In the genomic region with DNA sequence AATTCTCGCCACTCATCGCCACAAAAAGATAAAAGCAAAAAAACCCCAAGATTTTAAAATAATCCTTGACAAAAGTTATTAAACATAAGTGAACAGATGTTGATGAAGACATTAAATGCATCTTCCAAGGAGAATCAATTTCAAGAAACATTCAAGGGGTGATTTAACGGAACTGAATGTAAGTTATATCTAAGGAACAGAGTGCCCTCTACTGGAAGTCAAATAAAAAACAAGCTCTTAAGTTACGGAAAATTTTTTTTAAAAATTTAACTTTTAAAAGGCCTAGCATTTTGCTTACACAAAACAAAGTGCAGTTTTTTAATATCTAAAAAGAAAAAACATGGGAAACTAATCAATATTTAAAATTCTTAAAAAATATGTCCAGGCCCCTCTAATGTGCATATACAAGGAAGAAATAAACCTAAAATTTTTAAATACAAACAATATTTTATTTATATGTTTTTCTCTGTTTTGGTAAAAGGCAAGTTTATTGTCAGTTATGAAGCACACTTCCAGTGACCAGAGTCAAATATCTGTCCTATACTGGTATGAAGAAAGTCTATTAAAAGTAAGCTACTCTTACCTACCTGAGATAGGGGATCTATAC, we compare ENCODE assay signal across 8 cellular contexts. TPM values are rescaled to one million over a fixed set of nuclear protein-coding genes. Genes with fewer than 3 reads are reported as not detected.
DNase-seq lines count a peak whose midpoint lies in the region; ATAC-seq and TF ChIP-seq lines count a peak whose summit lies in the region.

No MANE protein-coding gene starts in this region.

- H3K27me3 ChIP-seq in RWPE2 (ENCODE audit: insufficient read depth, poor library complexity, severe bottlenecking): no peaks in the 10 kb centered on the region
- H3K27me3 ChIP-seq in gastroesophageal sphincter: no peaks in the 10 kb centered on the region
- H3K27me3 ChIP-seq in upper lobe of left lung: no peaks in the 10 kb centered on the region

- H3K36me3 ChIP-seq in RWPE2 (ENCODE audit: low read depth) (peaks cover 97% of the 10 kb centered on the region), gastroesophageal sphincter (peaks cover 0 to 59% of the 10 kb centered on the region in 2 donors), upper lobe of left lung (peaks cover 0 to 48% (median 6%) of the 10 kb centered on the region in 4 donors)

- no peak overlapping the region for H3K4me3 ChIP-seq in AG09309 (ENCODE audit: control insufficient read depth, low read depth, low read length)
- H3K4me3 ChIP-seq in RWPE2 (ENCODE audit: severe bottlenecking): no peak overlapping the region
- H3K4me3 ChIP-seq in gastroesophageal sphincter: no peak overlapping the region
- H3K4me3 ChIP-seq in upper lobe of left lung: no peak overlapping the region

- TF ChIP-seq POLR2A in gastroesophageal sphincter (IDR thresholded peaks at IDR 0.05) (no peak), upper lobe of left lung (IDR thresholded peaks at IDR 0.05) (no peak)

- H3K27ac ChIP-seq in RWPE2 (ENCODE audit: poor library complexity, severe bottlenecking) (no peak overlapping the region), gastroesophageal sphincter (no peak overlapping the region), upper lobe of left lung (no peak overlapping the region)

- no peaks in the 10 kb centered on the region for H3K9me3 ChIP-seq in RWPE2 (ENCODE audit: severe bottlenecking)
- H3K9me3 ChIP-seq in gastroesophageal sphincter: no peaks in the 10 kb centered on the region
- no peaks in the 10 kb centered on the region for H3K9me3 ChIP-seq in upper lobe of left lung

- WGBS in gastroesophageal sphincter (ENCODE audit: low coverage in 1 of 2), 2 donors: 48 to 53% methylated on average over 4 of the region's 4 CpGs
- WGBS in upper lobe of left lung, 2 donors: 54 to 60% methylated on average over 4 of the region's 4 CpGs

- ATAC-seq in RWPE2 (ENCODE audit: low read depth) (no peak), gastroesophageal sphincter (no peak), upper lobe of left lung (ENCODE audit: low FRiP score in 2 of 2) (no peak), HG03521 (IDR thresholded peaks at IDR 0.05; ENCODE audit: unreplicated experiment) (no peak), GM18867 (IDR thresholded peaks at IDR 0.05; ENCODE audit: unreplicated experiment) (no peak), esophagus mucosa (no peak)

- TF ChIP-seq EP300 in gastroesophageal sphincter (IDR thresholded peaks at IDR 0.05): no peak
- TF ChIP-seq EP300 in upper lobe of left lung (IDR thresholded peaks at IDR 0.05): no peak

- H3K4me1 ChIP-seq in RWPE2 (ENCODE audit: insufficient read depth, poor library complexity, severe bottlenecking) (no peaks in the 10 kb centered on the region), gastroesophageal sphincter (peaks cover 0 to 7% (median 0%) of the 10 kb centered on the region in 3 donors), upper lobe of left lung (no peaks in the 10 kb centered on the region)

- peak; percentile 31 for TF ChIP-seq CTCF in AG09309 (IDR thresholded peaks at IDR 0.05; ENCODE audit: control insufficient read depth, insufficient read depth, low read depth, low read length, missing control alignments)
- no peak for TF ChIP-seq CTCF in GM20000 (IDR thresholded peaks at IDR 0.05; ENCODE audit: extremely low read depth, missing control alignments)
- peak; percentile 79 for TF ChIP-seq CTCF in RWPE2 (IDR thresholded peaks at IDR 0.05; ENCODE audit: poor library complexity, severe bottlenecking)
- peak; percentile 33 to 53 (median 40) for TF ChIP-seq CTCF in gastroesophageal sphincter (IDR thresholded peaks at IDR 0.05)
- TF ChIP-seq CTCF in upper lobe of left lung (IDR thresholded peaks at IDR 0.05): peak in 5 of 6 experiments; percentile 26 to 45 (median 34)

- DNase-seq in AG09309 (ENCODE audit: low read depth): peak; percentile 43
- DNase-seq in GM20000 (ENCODE audit: low spot score): peak; percentile 8
- DNase-seq in RWPE2 (ENCODE audit: low spot score): no peak
- DNase-seq in upper lobe of left lung: no peak

RNA-seq across cellular contexts. Expression of a gene that starts 28.0 kb away (rescaled TPM):
- total RNA-seq in gastroesophageal sphincter (10 to 100 TPM in 3 of 4 donors, 1 to 10 TPM in 1; 10.0 to 19.0 (median 13.7) TPM), upper lobe of left lung (10 to 100 TPM in 4 of 6 donors, 1 to 10 TPM in 2; 6.2 to 17.3 (median 13.0) TPM), esophagus mucosa (12.5 TPM)

Comparison
In these comparisons a context has a peak if more than half of its experiments do, and no peak if none do; other contexts are left out.
1. DNase-seq: peak in AG09309 (single experiment) and GM20000 (single experiment); none in RWPE2 (single experiment) and upper lobe of left lung (0 of 2).